Comparison of ENCODE assay signal across 8 cellular contexts in genomic region chr5:175718401-175719108, GRCh38.
DNase-seq lines count a peak whose midpoint lies in the region; ATAC-seq, FAIRE-seq and TF ChIP-seq lines count a peak whose summit lies in the region.

No MANE protein-coding gene starts in this region.

- DNase-seq in NCI-H748 treated with DMSO at 0.1 percent for 48 hours (lab: John Stamatoyannopoulos, UW): peak; percentile 50
- peak; percentile 87 for DNase-seq in activated CD8-positive, alpha-beta memory T cell treated with anti-CD3 and anti-CD28 coated beads, Interleukin-2, amount 50 U/mL, for 48 hours
- peak; percentile 24 for DNase-seq in fibroblast of villous mesenchyme (ENCODE audit: low read depth)
- DNase-seq in small intestine: peak; percentile 64
- DNase-seq in NCI-H2171 (lab: John Stamatoyannopoulos, UW): no peak

- no peak for FAIRE-seq in small intestine (lab: Jason Lieb, UNC)

- H3K36me3 ChIP-seq in small intestine (ENCODE audit: control insufficient read depth in 2 of 2, insufficient read depth in 2 of 2, low read length in 2 of 2): no peaks in the 10 kb centered on the region

- H3K9me3 ChIP-seq in small intestine (ENCODE audit: control insufficient read depth, low read depth): no peaks in the 10 kb centered on the region

- TF ChIP-seq CTCF in GM12874 (IDR thresholded peaks at IDR 0.05; ENCODE audit: insufficient read depth, low read depth, low read length): peak; percentile 12; the same call in 1 of the 2 replicates
- peak; percentile 57 for TF ChIP-seq CTCF in fibroblast of villous mesenchyme (IDR thresholded peaks at IDR 0.05; ENCODE audit: insufficient read depth, low read depth, low read length)

- ATAC-seq in GM18520 (IDR thresholded peaks at IDR 0.05; ENCODE audit: unreplicated experiment): no peak
- ATAC-seq in HG02938 (IDR thresholded peaks at IDR 0.05; ENCODE audit: unreplicated experiment): no peak

- no peak overlapping the region for H3K27ac ChIP-seq in small intestine (ENCODE audit: low read depth in 1 of 2, low read length in 1 of 2)

- H3K4me1 ChIP-seq in small intestine (ENCODE audit: control insufficient read depth in 2 of 2, insufficient read depth in 1 of 2, low read depth in 1 of 2, low read length in 1 of 2): no peaks in the 10 kb centered on the region

- H3K4me3 ChIP-seq in fibroblast of villous mesenchyme (ENCODE audit: low read depth, low read length): no peak overlapping the region
- no peak overlapping the region for H3K4me3 ChIP-seq in small intestine (ENCODE audit: low read depth in 1 of 2, low read length in 2 of 2)

- 9 to 30% (median 18%) methylated on average over 8 of the region's 8 CpGs for WGBS in small intestine, 3 donors

- no peaks in the 10 kb centered on the region for H3K27me3 ChIP-seq in small intestine (ENCODE audit: control insufficient read depth in 2 of 2, insufficient read depth in 2 of 2, low read length in 2 of 2)
